ENCODE assay signal across 36 cellular contexts in the genomic region with DNA sequence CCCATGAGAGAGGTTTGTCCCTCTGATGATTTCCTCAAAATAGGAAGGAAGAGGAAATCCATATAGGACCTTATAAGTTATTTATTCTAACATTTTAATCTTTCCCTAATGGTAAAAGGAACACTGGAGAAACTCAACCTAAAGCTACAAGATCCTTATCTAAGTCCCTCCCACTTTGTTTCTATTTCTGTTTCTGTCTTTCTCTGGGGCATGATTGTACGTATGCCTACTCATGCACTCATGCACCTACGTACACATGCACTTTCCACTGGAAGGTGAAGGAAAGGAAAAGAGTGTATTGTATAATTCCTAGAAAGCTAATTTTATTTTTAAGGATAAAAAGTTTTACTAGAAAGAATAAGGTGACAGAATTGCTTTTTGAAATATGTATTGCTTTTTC.
A peak's percentile ranks its signal among the peaks of the same experiment; 100 is the strongest.
DNase-seq lines count a peak whose midpoint lies in the region; ATAC-seq, FAIRE-seq and TF ChIP-seq lines count a peak whose summit lies in the region.
"Had no signal": no experiment of that assay in that cellular context is flagged by ENCODE, and none has a peak within 500 bp of the region (broad histone marks: within the 10 kb centered on the region; RNA-seq: fewer than 3 reads in every experiment).

No MANE protein-coding gene starts in this region.

- no peak overlapping the region for H3K9ac ChIP-seq in mammary epithelial cell (ENCODE audit: insufficient read depth, low read length)
- H3K9ac ChIP-seq in kidney (ENCODE audit: low read length in 2 of 2): no peak overlapping the region

- CTCF ChIA-PET in mammary epithelial cell (lab: Charles Lee; ENCODE audit: low non-redundant PET): no interaction called here

- H3K4me1 ChIP-seq in mammary epithelial cell (ENCODE audit: insufficient read depth, low read length): no peaks in the 10 kb centered on the region
- no peaks in the 10 kb centered on the region for H3K4me1 ChIP-seq in kidney (ENCODE audit: control insufficient read depth in 1 of 2, insufficient read depth in 1 of 2, low read depth in 1 of 2, low read length in 2 of 2)
- H3K4me1 ChIP-seq: colonic mucosa, stomach had no signal

- DNase-seq in DMS53 (lab: John Stamatoyannopoulos, UW) (peak; percentile 51), NB4 (ENCODE audit: low read depth) (peak; percentile 14), mammary epithelial cell (peak; percentile 23), kidney (no peak), islet precursor cell (no peak), middle frontal gyrus (ENCODE audit: extremely low spot score, low spot score) (no peak)
- DNase-seq: activated CD4-positive, alpha-beta T cell treated with anti-CD3 and anti-CD28 coated beads for 48 hours; activated CD8-positive, alpha-beta memory T cell treated with anti-CD3 and anti-CD28 coated beads for 24 hours; aorta; colonic mucosa; DND-41; effector CD8-positive, alpha-beta T cell; GF-D8; H9; IMR-90; midbrain; naive thymus-derived CD4-positive, alpha-beta T cell; NCI-H2029 treated with DMSO at 0.1 percent for 48 hours; NCI-H2227 treated with DMSO at 0.1 percent for 48 hours; NCI-H69; posterior cingulate gyrus; SHP77 treated with DMSO at 0.1 percent for 48 hours; stimulated activated CD4-positive, alpha-beta T cell treated with anti-CD3 and anti-CD28 coated beads, Interleukin-4, amount 100 ng/mL, for 1 hour; stomach; SW 1271 had no signal

- dilution Hi-C loops in mammary epithelial cell (cut with HindIII; ENCODE audit: low sequenced_read_pairs): no loop called here

- H3K9me3 ChIP-seq in mammary epithelial cell (replicated peaks; ENCODE audit: insufficient read depth, low read length) (no peaks in the 10 kb centered on the region), kidney (ENCODE audit: control insufficient read depth in 1 of 2, low read length in 2 of 2) (no peaks in the 10 kb centered on the region)
- H3K9me3 ChIP-seq: A549, colonic mucosa, neutrophil, stomach had no signal

- no peak overlapping the region for H3K4me2 ChIP-seq in mammary epithelial cell (ENCODE audit: insufficient read depth, low read depth, low read length)

- in situ Hi-C loops in mammary epithelial cell (cut with MboI; ENCODE audit: low sequenced_read_pairs in 2 of 2): no loop called here

- WGBS in mammary epithelial cell (ENCODE audit: low coverage, missing lambda C conversion rate): 85% methylated on average over 2 of the region's 2 CpGs

- no peak for FAIRE-seq in kidney (lab: Jason Lieb, UNC)
- FAIRE-seq: A549, keratinocyte, urothelium cell line had no signal

- no peaks in the 10 kb centered on the region for H3K27me3 ChIP-seq in mammary epithelial cell (ENCODE audit: insufficient read depth, low read length)
- H3K27me3 ChIP-seq: cardiac muscle cell, colonic mucosa, neutrophil, stomach had no signal

- no peak overlapping the region for H2AFZ ChIP-seq in mammary epithelial cell (ENCODE audit: low read depth, low read length)

- H3K27ac ChIP-seq in mammary epithelial cell (ENCODE audit: insufficient read depth, low read depth, low read length): no peak overlapping the region
- no peak overlapping the region for H3K27ac ChIP-seq in kidney (ENCODE audit: low read depth in 2 of 2, low read length in 2 of 2)
- H3K27ac ChIP-seq: cardiac muscle cell, colonic mucosa, neutrophil, stomach, VCaP had no signal

- H3K36me3 ChIP-seq in mammary epithelial cell (ENCODE audit: insufficient read depth, low read length) (no peaks in the 10 kb centered on the region), kidney (ENCODE audit: control insufficient read depth in 1 of 2, insufficient read depth in 2 of 2, low read length in 2 of 2) (no peaks in the 10 kb centered on the region)
- H3K36me3 ChIP-seq: cardiac muscle cell, colonic mucosa, neutrophil, stomach had no signal

- no peaks in the 10 kb centered on the region for H3K79me2 ChIP-seq in mammary epithelial cell (ENCODE audit: insufficient read depth, low read length)

- no peak overlapping the region for H3K4me3 ChIP-seq in NB4 (ENCODE audit: low read depth, low read length)
- no peak overlapping the region for H3K4me3 ChIP-seq in mammary epithelial cell (replicated peaks in 1 of 3; ENCODE audit: insufficient read depth in 1 of 3, low read depth in 2 of 3, low read length in 3 of 3)
- H3K4me3 ChIP-seq in kidney (ENCODE audit: low read length in 2 of 2): no peak overlapping the region
- H3K4me3 ChIP-seq: A549, cardiac muscle cell, colonic mucosa, stomach had no signal

- BruUV-seq in mammary epithelial cell (replicated peaks; lab: Mats Ljungman, UMichigan): no TSS peak

- intact Hi-C loops in mammary epithelial cell (cut with micrococcal nuclease) (no loop called here), kidney (cut with DNase I) (no loop called here)

- ATAC-seq in GM19351 (IDR thresholded peaks at IDR 0.05; ENCODE audit: unreplicated experiment) (peak; percentile 51), HG02840 (IDR thresholded peaks at IDR 0.05; ENCODE audit: low FRiP score, unreplicated experiment) (no peak)
- ATAC-seq: A549; activated naive CD4-positive, alpha-beta T cell treated with anti-CD3 and anti-CD28 coated beads, Interleukin-2, amount 50 U/mL, for 72 hours; naive thymus-derived CD4-positive, alpha-beta T cell; Panc1; sciatic nerve had no signal

- TF ChIP-seq CTCF in NB4 (IDR thresholded peaks at IDR 0.05; ENCODE audit: low read depth, low read length) (no peak), mammary epithelial cell (conservative IDR thresholded peaks at IDR 0.05 in 1 of 2, IDR thresholded peaks at IDR 0.05 in 1 of 2; ENCODE audit: extremely low read depth in 1 of 2, insufficient read depth in 1 of 2, low read depth in 1 of 2, low read length in 2 of 2) (no peak), kidney (IDR thresholded peaks at IDR 0.05; ENCODE audit: borderline replicate concordance, extremely low read depth, insufficient read depth) (no peak)

- no peak for TF ChIP-seq POLR2A in NB4 (IDR thresholded peaks at IDR 0.05; ENCODE audit: extremely low read depth, insufficient read length)

- no peaks in the 10 kb centered on the region for H4K20me1 ChIP-seq in mammary epithelial cell (ENCODE audit: insufficient read depth, low read length)

Comparison
In these comparisons a context has a peak if more than half of its experiments do, and no peak if none do; other contexts are left out.
1. DNase-seq: peak in DMS53 (single experiment), NB4 (single experiment) and mammary epithelial cell (single experiment); none in kidney (single experiment), islet precursor cell (single experiment) and middle frontal gyrus (single experiment).